In the genomic region with DNA sequence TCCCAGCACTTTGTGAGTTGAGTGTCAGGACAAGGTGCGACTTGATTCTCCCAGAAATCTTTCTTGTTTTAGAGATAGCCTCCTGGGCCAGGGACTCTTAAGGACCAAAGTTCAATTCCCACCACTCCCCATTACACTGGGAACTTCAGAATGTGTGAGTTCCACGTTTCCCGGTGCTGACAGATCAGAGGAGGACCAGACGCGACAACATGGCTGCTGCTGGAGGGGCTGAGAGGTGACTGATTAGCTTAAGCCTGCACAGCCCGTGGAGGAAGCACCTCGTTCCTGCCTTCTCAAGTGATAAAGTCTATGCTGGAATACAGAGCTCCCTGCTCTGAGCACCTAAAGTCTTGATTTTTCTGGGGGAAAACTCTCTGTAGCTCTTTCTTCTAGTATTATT, we compare ENCODE assay signal across 35 cellular contexts.
DNase-seq lines count a peak whose midpoint lies in the region; ATAC-seq and TF ChIP-seq lines count a peak whose summit lies in the region.
"Had no signal": no experiment of that assay in that cellular context is flagged by ENCODE, and none has a peak within 500 bp of the region (broad histone marks: within the 10 kb centered on the region; RNA-seq: fewer than 3 reads in every experiment).

No MANE protein-coding gene starts in this region.

- TF ChIP-seq CTCF in cardiac muscle cell (IDR thresholded peaks at IDR 0.05; ENCODE audit: low read depth, low read length) (no peak), heart right ventricle (IDR thresholded peaks at IDR 0.05) (no peak), GM23338 (conservative IDR thresholded peaks at IDR 0.05; ENCODE audit: low read depth in 2 of 2) (no peak)

- H3K4me3 ChIP-seq in cardiac muscle cell = no peak overlapping the region
- no peak overlapping the region for H3K4me3 ChIP-seq in heart right ventricle
- no peak overlapping the region for H3K4me3 ChIP-seq in right cardiac atrium (ENCODE audit: low read length)
- H3K4me3 ChIP-seq in GM23338 = no peak overlapping the region
- H3K4me3 ChIP-seq: A549; BLaER1; BLaER1 treated with 17β-estradiol and CSF1 and Interleukin-3, amounts not matched to agents 10 nM and 100 nM had no signal

- no peak overlapping the region for H3K27ac Mint-ChIP-seq in GM23338
- H3K27ac Mint-ChIP-seq: B cell; CD14-positive monocyte; CD4-positive, alpha-beta T cell; CD4-positive, CD25-positive, alpha-beta regulatory T cell; CD8-positive, alpha-beta memory T cell; CD8-positive, alpha-beta T cell had no signal

- no peaks in the 10 kb centered on the region for H3K4me1 Mint-ChIP-seq in GM23338
- H3K4me1 Mint-ChIP-seq: B cell; CD14-positive monocyte; CD4-positive, alpha-beta memory T cell; CD4-positive, CD25-positive, alpha-beta regulatory T cell; CD8-positive, alpha-beta memory T cell had no signal

- no peak overlapping the region for H3K4me3 Mint-ChIP-seq in GM23338
- H3K4me3 Mint-ChIP-seq: B cell; CD14-positive monocyte; CD4-positive, alpha-beta memory T cell; CD4-positive, alpha-beta T cell; CD4-positive, CD25-positive, alpha-beta regulatory T cell; CD8-positive, alpha-beta memory T cell; CD8-positive, alpha-beta T cell had no signal

- H3K27me3 Mint-ChIP-seq in GM23338 (ENCODE audit: insufficient read depth, low read depth, poor library complexity) = peaks cover 2% of the 10 kb centered on the region
- H3K27me3 Mint-ChIP-seq: B cell; CD4-positive, alpha-beta memory T cell; CD4-positive, alpha-beta T cell; CD4-positive, CD25-positive, alpha-beta regulatory T cell; CD8-positive, alpha-beta memory T cell had no signal

- peak in 1 of 2 donors; percentile 93 for DNase-seq in cardiac muscle cell (ENCODE audit: low read depth in 1 of 2, low spot score in 1 of 2)
- no peak for DNase-seq in heart right ventricle
- DNase-seq in left cardiac atrium = no peak
- DNase-seq in Right ventricle myocardium superior = no peak
- DNase-seq in right cardiac atrium = peak in 2 of 3 donors; percentile 50 to 61
- no peak for DNase-seq in Right ventricle myocardium inferior (ENCODE audit: missing footprints)
- no peak for DNase-seq in GM23338 (ENCODE audit: low spot score)
- DNase-seq in SKM-1 treated with dmso at 0.1 percent for 144 hours (lab: John Stamatoyannopoulos, UW; ENCODE audit: unreplicated experiment) = no peak
- DNase-seq: 8988T; ACHN; AML-193; BE2C; C1 segment of cervical spinal cord; Caco-2; Calu3; CD4-positive, alpha-beta memory T cell; CD4-positive, alpha-beta T cell; CD4-positive, CD25-positive, alpha-beta regulatory T cell; CD8-positive, alpha-beta memory T cell; CD8-positive, alpha-beta T cell; COR-L47; DMS 273 treated with DMSO at 0.1 percent for 48 hours; DMS153; DMS53; DMS79; DMS79 treated with DMSO at 0.1 percent for 48 hours; DND-41; EL had no signal

- H2AFZ ChIP-seq in GM23338 = 0 out of 2 replicates have a peak overlapping the region, but pooled peaks have one; percentile 38

- no peaks in the 10 kb centered on the region for H3K36me3 Mint-ChIP-seq in GM23338 (ENCODE audit: low read depth)
- H3K36me3 Mint-ChIP-seq: CD14-positive monocyte; CD4-positive, alpha-beta memory T cell; CD4-positive, CD25-positive, alpha-beta regulatory T cell; CD8-positive, alpha-beta memory T cell; CD8-positive, alpha-beta T cell had no signal

- H3K9me3 Mint-ChIP-seq in GM23338 = peaks cover 4% of the 10 kb centered on the region; the same call in 1 of the 3 replicates
- H3K9me3 Mint-ChIP-seq: CD4-positive, alpha-beta T cell had no signal

- no peaks in the 10 kb centered on the region for H3F3A ChIP-seq in GM23338 (replicated peaks; ENCODE audit: low read depth)

- H3K79me2 ChIP-seq in GM23338 (replicated peaks; ENCODE audit: insufficient read depth) = no peaks in the 10 kb centered on the region

- no peaks in the 10 kb centered on the region for H3K36me3 ChIP-seq in cardiac muscle cell
- H3K36me3 ChIP-seq in heart right ventricle = no peaks in the 10 kb centered on the region
- H3K36me3 ChIP-seq in GM23338 (ENCODE audit: insufficient read depth) = no peaks in the 10 kb centered on the region
- H3K36me3 ChIP-seq: BE2C; BLaER1; BLaER1 treated with 17β-estradiol and CSF1 and Interleukin-3, amounts not matched to agents 10 nM and 100 nM had no signal

- H3K9me3 ChIP-seq in cardiac muscle cell (ENCODE audit: low read depth) (no peaks in the 10 kb centered on the region), heart right ventricle (peaks cover 0 to 8% (median 0%) of the 10 kb centered on the region in 11 donors), right cardiac atrium (ENCODE audit: control insufficient read depth, low read length) (no peaks in the 10 kb centered on the region)
- H3K9me3 ChIP-seq: A549, BE2C, Caco-2 had no signal

- no peak overlapping the region for H3K4me2 ChIP-seq in GM23338
- H3K4me2 ChIP-seq: A549; BLaER1; BLaER1 treated with 17β-estradiol and CSF1 and Interleukin-3, amounts not matched to agents 10 nM and 100 nM had no signal

- WGBS in heart right ventricle, 2 donors = 21 to 37% methylated on average over 7 of the region's 7 CpGs
- 30% methylated on average over 7 of the region's 7 CpGs for WGBS in right cardiac atrium

- H3K27me3 ChIP-seq in cardiac muscle cell = no peaks in the 10 kb centered on the region
- no peaks in the 10 kb centered on the region for H3K27me3 ChIP-seq in heart right ventricle
- H3K27me3 ChIP-seq in right cardiac atrium (ENCODE audit: control insufficient read depth, insufficient read depth) = no peaks in the 10 kb centered on the region
- H3K27me3 ChIP-seq in GM23338 (ENCODE audit: insufficient read depth) = no peaks in the 10 kb centered on the region
- H3K27me3 ChIP-seq: BE2C; BLaER1; BLaER1 treated with 17β-estradiol and CSF1 and Interleukin-3, amounts not matched to agents 10 nM and 100 nM had no signal

- H3K4me1 ChIP-seq in cardiac muscle cell (ENCODE audit: low read depth) (peaks cover 52% of the 10 kb centered on the region), heart right ventricle (peaks cover 0 to 11% (median 4%) of the 10 kb centered on the region in 9 donors), right cardiac atrium (ENCODE audit: control insufficient read depth, insufficient read depth, low read length) (no peaks in the 10 kb centered on the region), GM23338 (ENCODE audit: insufficient read depth) (no peaks in the 10 kb centered on the region)
- H3K4me1 ChIP-seq: A549, BE2C, Caco-2 had no signal

- H3K27ac ChIP-seq in cardiac muscle cell (peak overlapping the region; percentile 84), heart right ventricle (no peak overlapping the region), right cardiac atrium (ENCODE audit: low read length) (no peak overlapping the region), GM23338 (ENCODE audit: low read depth) (no peak overlapping the region)
- H3K27ac ChIP-seq: 22Rv1; A549; BLaER1; BLaER1 treated with 17β-estradiol and CSF1 and Interleukin-3, amounts not matched to agents 10 nM and 100 nM; C4-2B had no signal

- ATAC-seq in heart right ventricle = no peak
- peak; percentile 77 to 78 for ATAC-seq in left cardiac atrium
- no peak for ATAC-seq in Right ventricle myocardium superior (ENCODE audit: poor library complexity)
- ATAC-seq in right cardiac atrium = peak; percentile 68 to 77
- no peak for ATAC-seq in Right ventricle myocardium inferior
- no peak for ATAC-seq in GM23338
- ATAC-seq: A549; CD8-positive, alpha-beta T cell had no signal

- H3K9me2 ChIP-seq in GM23338 (ENCODE audit: insufficient read depth) = no peaks in the 10 kb centered on the region; the same call in 1 of the 2 replicates

- intact Hi-C loops in heart right ventricle (cut with DNase I) = no loop called here
- intact Hi-C loops in left cardiac atrium (cut with DNase I) = no loop called here
- intact Hi-C loops in Right ventricle myocardium superior (cut with DNase I) = no loop called here
- intact Hi-C loops in right cardiac atrium (cut with DNase I) = no loop called here
- intact Hi-C loops in Right ventricle myocardium inferior (cut with DNase I) = no loop called here

- no peaks in the 10 kb centered on the region for H4K20me1 ChIP-seq in GM23338 (replicated peaks; ENCODE audit: insufficient read depth)
- H4K20me1 ChIP-seq: BLaER1; BLaER1 treated with 17β-estradiol and CSF1 and Interleukin-3, amounts not matched to agents 10 nM and 100 nM had no signal

TF ChIP-seq in GM23338, 12 proteins besides CTCF, POLR2A, EP300 and RAD21 (continues in another document):
- TF ChIP-seq NANOG (IDR thresholded peaks at IDR 0.05; ENCODE audit: borderline replicate concordance) (no peak), JUNB (IDR thresholded peaks at IDR 0.05; ENCODE audit: unreplicated experiment) (no peak), STAT1 (IDR thresholded peaks at IDR 0.05; ENCODE audit: unreplicated experiment) (no peak), EZH2phosphoT487 (IDR thresholded peaks at IDR 0.05; ENCODE audit: unreplicated experiment) (no peak), EZH2 (IDR thresholded peaks at IDR 0.05; ENCODE audit: low read depth, unreplicated experiment) (no peak), CREB1 (CRISPR knock-in tag; IDR thresholded peaks at IDR 0.05; ENCODE audit: low read depth) (no peak)
- TF ChIP-seq, protein P1, sequence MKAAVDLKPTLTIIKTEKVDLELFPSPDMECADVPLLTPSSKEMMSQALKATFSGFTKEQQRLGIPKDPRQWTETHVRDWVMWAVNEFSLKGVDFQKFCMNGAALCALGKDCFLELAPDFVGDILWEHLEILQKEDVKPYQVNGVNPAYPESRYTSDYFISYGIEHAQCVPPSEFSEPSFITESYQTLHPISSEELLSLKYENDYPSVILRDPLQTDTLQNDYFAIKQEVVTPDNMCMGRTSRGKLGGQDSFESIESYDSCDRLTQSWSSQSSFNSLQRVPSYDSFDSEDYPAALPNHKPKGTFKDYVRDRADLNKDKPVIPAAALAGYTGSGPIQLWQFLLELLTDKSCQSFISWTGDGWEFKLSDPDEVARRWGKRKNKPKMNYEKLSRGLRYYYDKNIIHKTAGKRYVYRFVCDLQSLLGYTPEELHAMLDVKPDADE (IDR thresholded peaks at IDR 0.05) = no peak

Comparison
In these comparisons a context has a peak if more than half of its experiments do, and no peak if none do; other contexts are left out.
1. DNase-seq: peak in right cardiac atrium (2 of 3); none in heart right ventricle (0 of 2), left cardiac atrium (single experiment), Right ventricle myocardium superior (single experiment), Right ventricle myocardium inferior (single experiment), GM23338 (single experiment) and SKM-1 treated with dmso at 0.1 percent for 144 hours (single experiment).
2. ATAC-seq: peak in left cardiac atrium (2 of 2) and right cardiac atrium (2 of 2); none in heart right ventricle (0 of 8), Right ventricle myocardium superior (single experiment), Right ventricle myocardium inferior (single experiment) and GM23338 (single experiment).